In genomic region chr13:50214514-50214913, GRCh38 we compare ENCODE assay signal across 29 cellular contexts.
"Had no signal": no experiment of that assay in that cellular context is flagged by ENCODE, and none has a peak within 500 bp of the region (broad histone marks: within the 10 kb centered on the region; RNA-seq: fewer than 3 reads in every experiment).

No MANE protein-coding gene starts in this region.

- ATAC-seq: activated CD4-positive, alpha-beta T cell treated with anti-CD3 and anti-CD28 coated beads for 36 hours; activated CD8-positive, alpha-beta memory T cell treated with anti-CD3 and anti-CD28 coated beads, Interleukin-2, amount 10 ng/mL, durations not matched to agents 7 days and 5 days; activated CD8-positive, alpha-beta T cell treated with anti-CD3 and anti-CD28 coated beads, Interleukin-2, amount 10 ng/mL, durations not matched to agents 7 days and 5 days; effector memory CD8-positive, alpha-beta T cell; gastroesophageal sphincter; left cardiac atrium; naive thymus-derived CD4-positive, alpha-beta T cell; upper lobe of right lung had no signal

- H3K27ac ChIP-seq: gastroesophageal sphincter, hepatocyte, ovary, prostate gland, sigmoid colon, suprapubic skin, tibial artery, upper lobe of right lung had no signal

- FAIRE-seq: astrocyte, keratinocyte had no signal

- H3K27me3 ChIP-seq: gastroesophageal sphincter, hepatocyte, ovary, sigmoid colon, suprapubic skin, tibial artery, upper lobe of right lung had no signal

- H3K4me1 ChIP-seq: gastroesophageal sphincter, prostate gland, sigmoid colon, suprapubic skin, tibial artery, upper lobe of right lung had no signal

- H3K9me3 ChIP-seq: ovary, prostate gland, upper lobe of right lung had no signal

- H3K4me3 Mint-ChIP-seq: activated CD4-positive, alpha-beta T cell treated with anti-CD3 and anti-CD28 coated beads for 36 hours; activated CD8-positive, alpha-beta memory T cell treated with anti-CD3 and anti-CD28 coated beads, Interleukin-2, amount 10 ng/mL, durations not matched to agents 7 days and 5 days; activated CD8-positive, alpha-beta T cell treated with anti-CD3 and anti-CD28 coated beads, Interleukin-2, amount 10 ng/mL, durations not matched to agents 7 days and 5 days; activated naive CD4-positive, alpha-beta T cell treated with anti-CD3 and anti-CD28 coated beads, Interleukin-2, amount 10 ng/mL, durations not matched to agents 7 days and 5 days; effector memory CD8-positive, alpha-beta T cell; mesothelial cell of epicardium; naive thymus-derived CD4-positive, alpha-beta T cell had no signal

- H3K4me2 ChIP-seq: hepatocyte, smooth muscle cell had no signal

- H3K36me3 ChIP-seq: gastroesophageal sphincter, ovary, prostate gland, sigmoid colon, suprapubic skin, tibial artery, upper lobe of right lung had no signal

- H3K27me3 Mint-ChIP-seq: effector memory CD8-positive, alpha-beta T cell had no signal

- H3K79me2 ChIP-seq: hepatocyte had no signal

- H3K4me3 ChIP-seq: gastroesophageal sphincter, hepatocyte, ovary, prostate gland, sigmoid colon, smooth muscle cell, suprapubic skin, tibial artery, upper lobe of right lung had no signal

- DNase-seq: activated CD4-positive, alpha-beta T cell treated with anti-CD3 and anti-CD28 coated beads for 36 hours; activated CD4-positive, CD25-positive, alpha-beta regulatory T cell; activated CD8-positive, alpha-beta memory T cell treated with anti-CD3 and anti-CD28 coated beads, Interleukin-2, amount 10 ng/mL, durations not matched to agents 7 days and 5 days; activated CD8-positive, alpha-beta T cell treated with anti-CD3 and anti-CD28 coated beads, Interleukin-2, amount 10 ng/mL, durations not matched to agents 7 days and 5 days; activated effector memory CD4-positive, alpha-beta T cell treated with anti-CD3 and anti-CD28 coated beads, Interleukin-2, amount 50 U/mL, for 16 hours; activated naive CD4-positive, alpha-beta T cell treated with anti-CD3 and anti-CD28 coated beads, Interleukin-2, amount 10 ng/mL, durations not matched to agents 7 days and 5 days; amniotic stem cell; caudate nucleus; cortex of kidney; effector memory CD8-positive, alpha-beta T cell; erythroblast; left cardiac atrium; mammary epithelial cell; naive thymus-derived CD4-positive, alpha-beta T cell; ovary; retina; sigmoid colon; stimulated activated CD4-positive, alpha-beta T cell treated with anti-CD3 and anti-CD28 coated beads, Interleukin-1b, Interleukin-23, amount 100 ng/mL, for 48 hours; stimulated activated naive CD4-positive, alpha-beta T cell; tibial artery; upper lobe of right lung had no signal

- H2AFZ ChIP-seq: hepatocyte had no signal

- H3K27ac Mint-ChIP-seq: activated CD4-positive, alpha-beta T cell treated with anti-CD3 and anti-CD28 coated beads for 36 hours; activated CD8-positive, alpha-beta memory T cell treated with anti-CD3 and anti-CD28 coated beads, Interleukin-2, amount 10 ng/mL, durations not matched to agents 7 days and 5 days; activated CD8-positive, alpha-beta T cell treated with anti-CD3 and anti-CD28 coated beads, Interleukin-2, amount 10 ng/mL, durations not matched to agents 7 days and 5 days; activated naive CD4-positive, alpha-beta T cell treated with anti-CD3 and anti-CD28 coated beads, Interleukin-2, amount 10 ng/mL, durations not matched to agents 7 days and 5 days; effector memory CD8-positive, alpha-beta T cell; mesothelial cell of epicardium; naive thymus-derived CD4-positive, alpha-beta T cell had no signal

- H3K4me1 Mint-ChIP-seq: activated CD8-positive, alpha-beta memory T cell treated with anti-CD3 and anti-CD28 coated beads, Interleukin-2, amount 10 ng/mL, durations not matched to agents 7 days and 5 days had no signal
